19 cellular contexts compared by ENCODE assay signal in genomic region chr7:151711435-151711872, GRCh38.
A peak's percentile ranks its signal among the peaks of the same experiment; 100 is the strongest.
DNase-seq lines count a peak whose midpoint lies in the region; ATAC-seq and TF ChIP-seq lines count a peak whose summit lies in the region.
"Had no signal": no experiment of that assay in that cellular context is flagged by ENCODE, and none has a peak within 500 bp of the region (broad histone marks: within the 10 kb centered on the region; RNA-seq: fewer than 3 reads in every experiment).

No MANE protein-coding gene starts in this region.

- H3K9me3 ChIP-seq in heart left ventricle: no peaks in the 10 kb centered on the region
- H3K9me3 ChIP-seq in lung (ENCODE audit: control insufficient read depth in 2 of 2, insufficient read depth in 1 of 2, low read length in 1 of 2): no peaks in the 10 kb centered on the region
- no peaks in the 10 kb centered on the region for H3K9me3 ChIP-seq in upper lobe of left lung
- H3K9me3 ChIP-seq: Caco-2, HAP-1, SJCRH30 had no signal

- WGBS in heart left ventricle, 4 donors: 78 to 93% (median 88%) methylated on average over 3 of the region's 3 CpGs
- WGBS in lung, 2 donors: 78 to 86% methylated on average over 3 of the region's 3 CpGs
- WGBS in upper lobe of left lung, 2 donors: 62 to 67% methylated on average over 3 of the region's 3 CpGs

- H3K4me3 ChIP-seq in heart left ventricle: no peak overlapping the region
- H3K4me3 ChIP-seq in lung: no peak overlapping the region
- H3K4me3 ChIP-seq in upper lobe of left lung: no peak overlapping the region
- H3K4me3 ChIP-seq: GM23248, HAP-1, SJCRH30 had no signal

- TF ChIP-seq EP300 in upper lobe of left lung (IDR thresholded peaks at IDR 0.05): no peak

- TF ChIP-seq POLR2A in heart left ventricle (IDR thresholded peaks at IDR 0.05) (no peak), upper lobe of left lung (IDR thresholded peaks at IDR 0.05) (no peak)

- H3K36me3 ChIP-seq in heart left ventricle (no peaks in the 10 kb centered on the region), lung (ENCODE audit: control insufficient read depth in 2 of 2, insufficient read depth in 2 of 2, low read length in 2 of 2) (no peaks in the 10 kb centered on the region), upper lobe of left lung (no peaks in the 10 kb centered on the region)
- H3K36me3 ChIP-seq: HAP-1 had no signal

- intact Hi-C loops in heart left ventricle (cut with DNase I) (no loop called here), cardiac septum (cut with DNase I) (no loop called here)

- peaks cover 0 to 56% (median 19%) of the 10 kb centered on the region in 12 donors for H3K4me1 ChIP-seq in heart left ventricle
- peaks cover 5 to 10% of the 10 kb centered on the region in 2 donors for H3K4me1 ChIP-seq in lung (ENCODE audit: control insufficient read depth in 2 of 2, insufficient read depth in 2 of 2, low read length in 2 of 2)
- peaks cover 6 to 17% (median 12%) of the 10 kb centered on the region in 4 donors for H3K4me1 ChIP-seq in upper lobe of left lung
- H3K4me1 ChIP-seq: Caco-2, HAP-1 had no signal

- TF ChIP-seq CTCF in heart left ventricle (IDR thresholded peaks at IDR 0.05): no peak
- TF ChIP-seq CTCF in RWPE1 (conservative IDR thresholded peaks at IDR 0.05; ENCODE audit: low read depth): no peak
- TF ChIP-seq CTCF in lung (IDR thresholded peaks at IDR 0.05; ENCODE audit: control extremely low read depth, extremely low read depth): no peak
- TF ChIP-seq CTCF in upper lobe of left lung (IDR thresholded peaks at IDR 0.05): no peak

- H3K27me3 ChIP-seq in heart left ventricle (no peaks in the 10 kb centered on the region), lung (ENCODE audit: control insufficient read depth, insufficient read depth) (no peaks in the 10 kb centered on the region), upper lobe of left lung (no peaks in the 10 kb centered on the region)
- H3K27me3 ChIP-seq: SJCRH30 had no signal

- POLR2A ChIA-PET in RWPE1 (lab: Yijun Ruan, JAX; ENCODE audit: low non-redundant PET): no interaction called here

- H3K27ac ChIP-seq in heart left ventricle (peak overlapping the region in 11 of 12 donors; percentile 44 to 88 (median 65)), RWPE1 (peak overlapping the region; percentile 35), lung (ENCODE audit: low read depth in 1 of 2, low read length in 1 of 2) (peak overlapping the region; percentile 58 to 73), upper lobe of left lung (peak overlapping the region in 3 of 4 donors; percentile 34 to 60 (median 53))
- H3K27ac ChIP-seq: 22Rv1, GM23248, SJCRH30 had no signal

- ATAC-seq in heart left ventricle (no peak), lung (ENCODE audit: insufficient read depth, low FRiP score) (no peak), upper lobe of left lung (ENCODE audit: low FRiP score in 2 of 2) (no peak), GM19395 (IDR thresholded peaks at IDR 0.05; ENCODE audit: unreplicated experiment) (no peak), GM21576 (IDR thresholded peaks at IDR 0.05; ENCODE audit: unreplicated experiment) (no peak)

- CTCF ChIA-PET in RWPE1 (lab: Yijun Ruan, JAX): no interaction called here

- DNase-seq in heart left ventricle (no peak), cardiac septum (ENCODE audit: low spot score) (no peak), RWPE1 (ENCODE audit: low spot score) (no peak), lung (ENCODE audit: low spot score) (no peak), upper lobe of left lung (no peak), NCI-H1105 treated with DMSO at 0.1 percent for 48 hours (lab: John Stamatoyannopoulos, UW) (no peak)
- DNase-seq: Caco-2; CD4-positive, CD25-positive, alpha-beta regulatory T cell; GM23248; NCI-H510A; NCI-H748 treated with DMSO at 0.1 percent for 48 hours; NK-92 treated with Interleukin-12 subunit alpha and Interleukin-12 subunit beta, amount 100 ng/mL, for 24 hours; OCI-M1; RPMI8226; SJCRH30 had no signal
